Comparison of ENCODE assay signal across 17 cellular contexts in genomic region chr16:10663146-10663545, GRCh38. TPM values are rescaled to one million over a fixed set of nuclear protein-coding genes. Genes with fewer than 3 reads are reported as not detected.
DNase-seq lines count a peak whose midpoint lies in the region; ATAC-seq and TF ChIP-seq lines count a peak whose summit lies in the region.
"Had no signal": no experiment of that assay in that cellular context is flagged by ENCODE, and none has a peak within 500 bp of the region (broad histone marks: within the 10 kb centered on the region; RNA-seq: fewer than 3 reads in every experiment).

No MANE protein-coding gene starts in this region.

- CTCF ChIA-PET in CD8-positive, alpha-beta memory T cell (lab: Charles Lee): no interaction called here

- H3K27me3 Mint-ChIP-seq in CD8-positive, alpha-beta memory T cell: peaks cover 0 to 35% of the 10 kb centered on the region in 2 donors

- no peaks in the 10 kb centered on the region for H3K36me3 Mint-ChIP-seq in CD8-positive, alpha-beta memory T cell

- intact Hi-C loops in Right ventricle myocardium superior (cut with DNase I): no loop called here
- intact Hi-C loops in upper lobe of right lung (cut with DNase I): no loop called here

- TF ChIP-seq CTCF in right atrium auricular region (IDR thresholded peaks at IDR 0.05) (no peak), upper lobe of right lung (IDR thresholded peaks at IDR 0.05) (no peak)

- no peaks in the 10 kb centered on the region for H3K9me3 Mint-ChIP-seq in CD8-positive, alpha-beta memory T cell

- POLR2A ChIA-PET in CD8-positive, alpha-beta memory T cell (lab: Charles Lee): no interaction called here

- ATAC-seq in Right ventricle myocardium superior (ENCODE audit: poor library complexity) (peak; percentile 65), upper lobe of right lung (no peak), HG03280 (IDR thresholded peaks at IDR 0.05; ENCODE audit: unreplicated experiment) (no peak)

- H3K27me3 ChIP-seq in right atrium auricular region (no peaks in the 10 kb centered on the region), upper lobe of right lung (no peaks in the 10 kb centered on the region)
- H3K27me3 ChIP-seq in CD8-positive, alpha-beta memory T cell (ENCODE audit: insufficient read depth, low read length, poor library complexity, severe bottlenecking): no peaks in the 10 kb centered on the region

- no peaks in the 10 kb centered on the region for H3K9me3 ChIP-seq in right atrium auricular region
- no peaks in the 10 kb centered on the region for H3K9me3 ChIP-seq in upper lobe of right lung
- no peaks in the 10 kb centered on the region for H3K9me3 ChIP-seq in CD8-positive, alpha-beta memory T cell (ENCODE audit: low read length)
- H3K9me3 ChIP-seq: Caco-2 had no signal

- H3K4me1 ChIP-seq in right atrium auricular region (no peaks in the 10 kb centered on the region), upper lobe of right lung (no peaks in the 10 kb centered on the region)
- no peaks in the 10 kb centered on the region for H3K4me1 ChIP-seq in CD8-positive, alpha-beta memory T cell (ENCODE audit: insufficient read depth, low read length)

- H3K36me3 ChIP-seq in right atrium auricular region (no peaks in the 10 kb centered on the region), upper lobe of right lung (no peaks in the 10 kb centered on the region)
- no peaks in the 10 kb centered on the region for H3K36me3 ChIP-seq in CD8-positive, alpha-beta memory T cell (ENCODE audit: insufficient read depth, low read length)

- no peaks in the 10 kb centered on the region for H3K4me1 Mint-ChIP-seq in CD8-positive, alpha-beta memory T cell

- no peak overlapping the region for H3K4me3 ChIP-seq in right atrium auricular region
- H3K4me3 ChIP-seq in upper lobe of right lung: no peak overlapping the region
- no peak overlapping the region for H3K4me3 ChIP-seq in CD8-positive, alpha-beta memory T cell (ENCODE audit: low read length)

- H3K27ac Mint-ChIP-seq in CD8-positive, alpha-beta memory T cell: no peak overlapping the region

- no peak overlapping the region for H3K4me3 Mint-ChIP-seq in CD8-positive, alpha-beta memory T cell

- DNase-seq in Right ventricle myocardium superior (no peak), right atrium auricular region (ENCODE audit: low spot score) (no peak), fibroblast of gingiva (ENCODE audit: low read depth) (peak; percentile 9), myocyte (ENCODE audit: low read depth) (peak; percentile 14), upper lobe of right lung (no peak), AG08396 (ENCODE audit: low spot score) (no peak)
- no peak for DNase-seq in CD8-positive, alpha-beta memory T cell
- DNase-seq: 8988T, Caco-2, HCEC 1CT, NCI-H1048, NCI-H2227 treated with DMSO at 0.1 percent for 48 hours, NCI-H526 treated with DMSO at 0.1 percent for 48 hours had no signal

- no peak overlapping the region for H3K27ac ChIP-seq in right atrium auricular region
- peak overlapping the region; percentile 1 for H3K27ac ChIP-seq in upper lobe of right lung
- no peak overlapping the region for H3K27ac ChIP-seq in CD8-positive, alpha-beta memory T cell (ENCODE audit: low read depth, low read length)
- H3K27ac ChIP-seq: C4-2B, RWPE1 had no signal

RNA-seq across cellular contexts. Expression of gene TEKT5, which starts 31.6 kb away (rescaled TPM):
- total RNA-seq in Right ventricle myocardium superior (not detected), right atrium auricular region (not detected), myocyte (not detected in 2 replicates), upper lobe of right lung (not detected)
- 0.10 TPM for polyA plus RNA-seq in myocyte (2012)
- not detected for total RNA-seq in CD8-positive, alpha-beta memory T cell
- polyA plus RNA-seq in CD8-positive, alpha-beta memory T cell: not detected
- total RNA-seq: Caco-2, HT-29 had no signal

Comparison
In these comparisons a context has a peak if more than half of its experiments do, and no peak if none do; other contexts are left out.
1. DNase-seq: peak in fibroblast of gingiva (single experiment) and myocyte (single experiment); none in Right ventricle myocardium superior (single experiment), right atrium auricular region (single experiment), upper lobe of right lung (single experiment), AG08396 (single experiment) and CD8-positive, alpha-beta memory T cell (0 of 5).